Comparison of ENCODE assay signal across 2 cellular contexts in the genomic region with DNA sequence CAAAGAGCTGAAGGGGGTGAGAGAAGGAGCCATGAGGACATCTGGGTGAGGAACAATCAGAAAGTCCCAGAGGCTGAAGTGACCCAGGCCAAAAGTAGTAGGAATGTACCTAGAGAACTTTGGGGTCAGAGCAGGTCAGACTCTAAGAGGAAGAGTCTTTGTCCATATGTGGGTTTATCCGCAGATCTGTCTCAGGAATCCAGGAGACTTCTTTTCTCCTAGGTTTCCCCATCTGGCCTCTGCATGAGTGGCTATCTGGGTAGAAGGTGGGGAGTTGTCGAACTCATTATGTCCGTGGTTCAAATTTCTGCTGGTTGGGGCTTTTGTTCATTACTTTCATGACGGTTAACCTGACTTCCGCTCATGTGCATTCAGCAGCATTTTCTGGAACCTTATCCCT.
TF ChIP-seq lines count a peak whose summit lies in the region.

No MANE protein-coding gene starts in this region.

TF ChIP-seq in A549, 52 proteins besides CTCF, POLR2A, EP300 and RAD21:
- TF ChIP-seq EHMT2 (IDR thresholded peaks at IDR 0.05; ENCODE audit: low read depth) (no peak), NPAS2 (CRISPR knock-in tag; IDR thresholded peaks at IDR 0.05; ENCODE audit: borderline replicate concordance) (no peak), CHD2 (IDR thresholded peaks at IDR 0.05; ENCODE audit: low read length, partially characterized antibody) (no peak), HOXB5 (CRISPR knock-in tag; IDR thresholded peaks at IDR 0.05) (no peak), FOXS1 (CRISPR knock-in tag; IDR thresholded peaks at IDR 0.05) (no peak), KDM1A (IDR thresholded peaks at IDR 0.05; ENCODE audit: low read depth) (no peak), PHF8 (IDR thresholded peaks at IDR 0.05; ENCODE audit: borderline replicate concordance, low read depth) (no peak), CBX2 (IDR thresholded peaks at IDR 0.05; ENCODE audit: borderline replicate concordance, low read depth) (no peak), ZSCAN20 (CRISPR knock-in tag; IDR thresholded peaks at IDR 0.05) (no peak), CEBPB (IDR thresholded peaks at IDR 0.05) (no peak), HEYL (CRISPR knock-in tag; IDR thresholded peaks at IDR 0.05) (no peak), EHF (CRISPR knock-in tag; IDR thresholded peaks at IDR 0.05) (no peak), JUN (IDR thresholded peaks at IDR 0.05) (no peak), MYC (IDR thresholded peaks at IDR 0.05; ENCODE audit: borderline replicate concordance, low read length) (no peak), ESRRA (IDR thresholded peaks at IDR 0.05; ENCODE audit: borderline replicate concordance, low read length) (no peak), NR3C1 (IDR thresholded peaks at IDR 0.05) (no peak)
- TF ChIP-seq, protein P1, sequence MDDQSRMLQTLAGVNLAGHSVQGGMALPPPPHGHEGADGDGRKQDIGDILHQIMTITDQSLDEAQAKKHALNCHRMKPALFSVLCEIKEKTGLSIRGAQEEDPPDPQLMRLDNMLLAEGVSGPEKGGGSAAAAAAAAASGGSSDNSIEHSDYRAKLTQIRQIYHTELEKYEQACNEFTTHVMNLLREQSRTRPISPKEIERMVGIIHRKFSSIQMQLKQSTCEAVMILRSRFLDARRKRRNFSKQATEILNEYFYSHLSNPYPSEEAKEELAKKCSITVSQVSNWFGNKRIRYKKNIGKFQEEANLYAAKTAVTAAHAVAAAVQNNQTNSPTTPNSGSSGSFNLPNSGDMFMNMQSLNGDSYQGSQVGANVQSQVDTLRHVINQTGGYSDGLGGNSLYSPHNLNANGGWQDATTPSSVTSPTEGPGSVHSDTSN (IDR thresholded peaks at IDR 0.05): no peak
- TF ChIP-seq, protein P2, sequence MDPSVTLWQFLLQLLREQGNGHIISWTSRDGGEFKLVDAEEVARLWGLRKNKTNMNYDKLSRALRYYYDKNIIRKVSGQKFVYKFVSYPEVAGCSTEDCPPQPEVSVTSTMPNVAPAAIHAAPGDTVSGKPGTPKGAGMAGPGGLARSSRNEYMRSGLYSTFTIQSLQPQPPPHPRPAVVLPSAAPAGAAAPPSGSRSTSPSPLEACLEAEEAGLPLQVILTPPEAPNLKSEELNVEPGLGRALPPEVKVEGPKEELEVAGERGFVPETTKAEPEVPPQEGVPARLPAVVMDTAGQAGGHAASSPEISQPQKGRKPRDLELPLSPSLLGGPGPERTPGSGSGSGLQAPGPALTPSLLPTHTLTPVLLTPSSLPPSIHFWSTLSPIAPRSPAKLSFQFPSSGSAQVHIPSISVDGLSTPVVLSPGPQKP (IDR thresholded peaks at IDR 0.05; ENCODE audit: low read depth, low read length): no peak
- TF ChIP-seq, protein P3, sequence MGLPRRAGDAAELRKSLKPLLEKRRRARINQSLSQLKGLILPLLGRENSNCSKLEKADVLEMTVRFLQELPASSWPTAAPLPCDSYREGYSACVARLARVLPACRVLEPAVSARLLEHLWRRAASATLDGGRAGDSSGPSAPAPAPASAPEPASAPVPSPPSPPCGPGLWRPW (IDR thresholded peaks at IDR 0.05): no peak
- TF ChIP-seq, protein P4, sequence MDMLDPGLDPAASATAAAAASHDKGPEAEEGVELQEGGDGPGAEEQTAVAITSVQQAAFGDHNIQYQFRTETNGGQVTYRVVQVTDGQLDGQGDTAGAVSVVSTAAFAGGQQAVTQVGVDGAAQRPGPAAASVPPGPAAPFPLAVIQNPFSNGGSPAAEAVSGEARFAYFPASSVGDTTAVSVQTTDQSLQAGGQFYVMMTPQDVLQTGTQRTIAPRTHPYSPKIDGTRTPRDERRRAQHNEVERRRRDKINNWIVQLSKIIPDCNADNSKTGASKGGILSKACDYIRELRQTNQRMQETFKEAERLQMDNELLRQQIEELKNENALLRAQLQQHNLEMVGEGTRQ (IDR thresholded peaks at IDR 0.05): no peak

TF ChIP-seq in endothelial cell of umbilical vein, 7 proteins besides CTCF, POLR2A, EP300 and RAD21:
- TF ChIP-seq FOS (IDR thresholded peaks at IDR 0.05; ENCODE audit: borderline replicate concordance, insufficient read depth, low read length): no peak
- TF ChIP-seq EZH2 (IDR thresholded peaks at IDR 0.05; ENCODE audit: borderline replicate concordance, low read depth, low read length, severe bottlenecking): no peak
- TF ChIP-seq MYC (IDR thresholded peaks at IDR 0.05; ENCODE audit: low read depth, low read length): no peak
- TF ChIP-seq, protein P5, sequence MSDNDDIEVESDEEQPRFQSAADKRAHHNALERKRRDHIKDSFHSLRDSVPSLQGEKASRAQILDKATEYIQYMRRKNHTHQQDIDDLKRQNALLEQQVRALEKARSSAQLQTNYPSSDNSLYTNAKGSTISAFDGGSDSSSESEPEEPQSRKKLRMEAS (IDR thresholded peaks at IDR 0.05; ENCODE audit: insufficient read depth, insufficient read length): no peak
- TF ChIP-seq JUN (IDR thresholded peaks at IDR 0.05; ENCODE audit: borderline replicate concordance, insufficient read depth, insufficient read length, low read depth): no peak
- no peak for TF ChIP-seq GATA2 (IDR thresholded peaks at IDR 0.05; ENCODE audit: insufficient read depth, insufficient read length, low read depth, low read length)
- no peak for TF ChIP-seq POLR2AphosphoS5 (IDR thresholded peaks at IDR 0.05; ENCODE audit: insufficient read depth, low read depth, low read length)
